ENCODE assay signal across 8 cellular contexts in genomic region chr1:43707191-43708005, GRCh38. TPM values are rescaled to one million over a fixed set of nuclear protein-coding genes. Genes with fewer than 3 reads are reported as not detected.
DNase-seq lines count a peak whose midpoint lies in the region; ATAC-seq, FAIRE-seq and TF ChIP-seq lines count a peak whose summit lies in the region.

ST3GAL3 (plus strand) TSS chr1:43707536; CDS start chr1:43736263, 28,727 bp downstream.

- no peak for FAIRE-seq in kidney (lab: Jason Lieb, UNC)

- TF ChIP-seq CTCF in AG09319 (IDR thresholded peaks at IDR 0.05; ENCODE audit: low read depth, low read length): no peak
- TF ChIP-seq CTCF in kidney (IDR thresholded peaks at IDR 0.05; ENCODE audit: borderline replicate concordance, extremely low read depth, insufficient read depth): no peak

- DNase-seq in AG09319 (ENCODE audit: extremely low read depth, low read depth) (peak; percentile 73), NCI-H460 (ENCODE audit: extremely low read depth, low read depth) (peak; percentile 85), cerebellar cortex (ENCODE audit: low spot score) (peak; percentile 92), kidney (peak; percentile 96)
- peak; percentile 93 for DNase-seq in activated CD4-positive, CD25-positive, alpha-beta regulatory T cell treated with anti-CD3 and anti-CD28 coated beads, Interleukin-2, amount 50 U/mL, for 72 hours
- DNase-seq in stimulated activated CD4-positive, alpha-beta T cell treated with anti-CD3 and anti-CD28 coated beads, Interleukin-15, amount 100 ng/mL, for 24 hours: peak; percentile 97

- intact Hi-C loops in kidney (cut with DNase I): no loop called here

- peak within 1 kb of the TSS; percentile 76 to 85 for H3K4me3 ChIP-seq in kidney (ENCODE audit: low read length in 2 of 2)

- H3K27ac ChIP-seq in kidney (ENCODE audit: low read depth in 2 of 2, low read length in 2 of 2): peak within 1 kb of the TSS; percentile 17 to 28

- no peaks in the 10 kb centered on the region for H3K9me3 ChIP-seq in kidney (ENCODE audit: control insufficient read depth in 1 of 2, low read length in 2 of 2)

- peaks cover 12 to 17% of the 10 kb centered on the region in 2 donors for H3K36me3 ChIP-seq in kidney (ENCODE audit: control insufficient read depth in 1 of 2, insufficient read depth in 2 of 2, low read length in 2 of 2)

- H3K9ac ChIP-seq in kidney (ENCODE audit: low read length in 2 of 2): peak within 1 kb of the TSS; percentile 57 to 77

- peaks cover 0 to 10% of the 10 kb centered on the region in 2 donors for H3K4me1 ChIP-seq in kidney (ENCODE audit: control insufficient read depth in 1 of 2, insufficient read depth in 1 of 2, low read depth in 1 of 2, low read length in 2 of 2)

- ATAC-seq in GM19035 (IDR thresholded peaks at IDR 0.05; ENCODE audit: unreplicated experiment) (peak; percentile 90), HG03342 (IDR thresholded peaks at IDR 0.05; ENCODE audit: unreplicated experiment) (peak; percentile 96)

RNA-seq across cellular contexts. Expression of gene ST3GAL3, which starts in this region (rescaled TPM):
- total RNA-seq in NCI-H460 (2014; rRNA removed; shearing (Covaris generic)): 11.6 and 12.6 TPM in 2 replicates
- 10.7 and 14.3 TPM in 2 replicates for polyA plus RNA-seq in NCI-H460 (2014; cell fraction: nucleus; rRNA removed)
- total RNA-seq in kidney: 21.3 TPM
- polyA plus RNA-seq in kidney (ENCODE audit: insufficient read depth, low read depth, low replicate concordance): 15.3 TPM

Comparison
In these comparisons a context has a peak if more than half of its experiments do, and no peak if none do; other contexts are left out.
1. Peak in every context shown above with its lines: DNase-seq, ATAC-seq, H3K4me3 ChIP-seq and H3K27ac ChIP-seq.